In the genomic region with DNA sequence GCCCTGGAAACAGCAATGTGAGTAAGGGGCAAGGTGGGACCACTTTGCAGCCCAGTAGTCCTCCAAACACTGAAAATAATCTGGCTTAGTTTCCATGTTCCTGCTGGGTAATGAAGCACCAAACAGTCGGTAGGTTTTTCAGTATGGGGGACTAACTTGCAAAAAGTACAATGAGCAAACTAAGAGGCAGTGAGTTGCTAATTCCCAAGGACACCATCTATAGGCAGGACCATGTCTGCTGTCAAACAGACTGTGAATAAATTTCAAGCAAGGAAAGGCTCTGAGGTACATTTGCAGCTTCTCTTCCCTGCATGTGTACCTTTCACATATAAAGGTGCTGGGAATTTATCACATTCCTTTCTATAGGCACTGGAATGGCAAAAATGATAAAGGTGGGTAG, we compare ENCODE assay signal across 22 cellular contexts.
"Had no signal": no experiment of that assay in that cellular context is flagged by ENCODE, and none has a peak within 500 bp of the region (broad histone marks: within the 10 kb centered on the region; RNA-seq: fewer than 3 reads in every experiment).

No MANE protein-coding gene starts in this region.

- H3K4me3 ChIP-seq: ascending aorta, body of pancreas, SJSA1 had no signal

- H3K27ac ChIP-seq: ascending aorta, body of pancreas, SJSA1 had no signal

- H3K36me3 ChIP-seq: ascending aorta, SJSA1 had no signal

- H3K4me1 ChIP-seq: ascending aorta, body of pancreas, SJSA1 had no signal

- ATAC-seq: activated CD8-positive, alpha-beta T cell treated with anti-CD3 and anti-CD28 coated beads, Interleukin-2, amount 10 ng/mL, durations not matched to agents 7 days and 5 days; activated naive CD4-positive, alpha-beta T cell treated with anti-CD3 and anti-CD28 coated beads, Interleukin-2, amount 50 U/mL, for 72 hours; activated naive CD8-positive, alpha-beta T cell treated with anti-CD3 and anti-CD28 coated beads, Interleukin-2, amount 50 U/mL, for 24 hours; body of pancreas; PC-3; SK-N-SH treated with all-trans-retinoic acid at 6 μM for 48 hours had no signal

- DNase-seq: activated CD4-positive, alpha-beta T cell treated with anti-CD3 and anti-CD28 coated beads for 48 hours; activated CD4-positive, alpha-beta T cell treated with anti-CD3 and anti-CD28 coated beads, Interleukin-2, amount 50 U/mL, for 4 hours; activated CD4-positive, CD25-positive, alpha-beta regulatory T cell treated with anti-CD3 and anti-CD28 coated beads, Interleukin-2, amount 50 U/mL, for 72 hours; activated CD8-positive, alpha-beta memory T cell treated with anti-CD3 and anti-CD28 coated beads, Interleukin-2, amount 50 U/mL, for 48 hours; activated CD8-positive, alpha-beta T cell treated with anti-CD3 and anti-CD28 coated beads, Interleukin-2, amount 10 ng/mL, durations not matched to agents 7 days and 5 days; activated effector memory CD4-positive, alpha-beta T cell treated with anti-CD3 and anti-CD28 coated beads, Interleukin-2, amount 50 U/mL, for 16 hours; activated naive CD4-positive, alpha-beta T cell treated with Interleukin-2 at 50 U/mL for 16 hours; activated naive CD8-positive, alpha-beta T cell treated with anti-CD3 and anti-CD28 coated beads, Interleukin-2, amount 50 U/mL, for 24 hours; activated T-cell treated with anti-CD3 and anti-CD28 coated beads, Interleukin-2, amount 50 U/mL, for 1 hour; amniotic stem cell; body of pancreas; KG1; NCI-H1092; NCI-H1417; NCI-H2029; NCI-H510A treated with DMSO at 0.1 percent for 48 hours; PC-3; SHP77 had no signal

- H3K27me3 ChIP-seq: ascending aorta, body of pancreas had no signal

- H3K9me3 ChIP-seq: ascending aorta, body of pancreas, SJSA1 had no signal
